In the genomic region with DNA sequence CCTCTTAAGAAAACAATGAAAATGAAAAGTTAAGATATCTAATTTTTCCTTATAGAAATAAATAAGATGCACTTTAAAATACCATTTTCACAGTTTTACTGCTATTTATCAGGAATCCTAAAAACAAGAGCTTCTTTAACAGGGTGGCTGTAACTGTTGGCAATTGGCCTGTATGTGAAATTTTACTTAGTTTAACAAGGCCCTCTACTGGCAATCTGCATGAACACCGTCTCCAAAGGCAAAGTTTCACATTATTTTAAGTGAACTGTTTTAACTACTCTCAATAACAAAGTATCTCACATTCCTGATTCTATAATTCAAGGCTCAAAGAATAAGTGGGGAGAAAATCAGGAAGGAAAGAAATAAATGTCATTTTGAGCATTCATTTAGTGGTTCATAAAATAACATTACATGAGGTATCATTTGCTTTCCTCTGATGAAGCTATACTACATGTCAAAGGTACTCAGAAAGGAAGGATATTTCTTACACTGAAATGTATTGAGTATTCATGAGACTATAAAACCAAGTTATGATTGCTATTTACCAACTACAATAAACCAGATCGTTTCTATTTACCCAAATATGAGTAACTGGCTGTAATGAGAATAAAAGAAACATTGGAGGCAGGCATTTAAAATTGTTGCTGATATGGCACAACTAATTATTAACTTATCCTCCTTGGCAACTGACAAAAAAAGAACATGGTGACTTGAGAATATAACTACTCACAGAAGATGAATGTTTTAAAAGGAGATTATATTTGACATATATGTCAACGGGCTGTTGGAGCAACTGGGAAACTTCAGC, we compare ENCODE assay signal across 8 cellular contexts. TPM values are rescaled to one million over a fixed set of nuclear protein-coding genes. Genes with fewer than 3 reads are reported as not detected.
DNase-seq lines count a peak whose midpoint lies in the region; ATAC-seq, FAIRE-seq and TF ChIP-seq lines count a peak whose summit lies in the region.

No MANE protein-coding gene starts in this region.

- H3K4me3 ChIP-seq in AG09309 (ENCODE audit: control insufficient read depth, low read depth, low read length) (no peak overlapping the region), thoracic aorta (no peak overlapping the region)

- no peaks in the 10 kb centered on the region for H3K4me1 ChIP-seq in thoracic aorta (ENCODE audit: control insufficient read depth in 1 of 2, low read depth in 2 of 2)

- peak; percentile 36 to 50 for ATAC-seq in left cardiac atrium
- no peak for ATAC-seq in thoracic aorta (ENCODE audit: insufficient number of reproducible peaks, low FRiP score, low read depth)
- ATAC-seq in GM21737 (IDR thresholded peaks at IDR 0.05; ENCODE audit: unreplicated experiment): no peak

- no peaks in the 10 kb centered on the region for H3K9me3 ChIP-seq in thoracic aorta

- peak; percentile 74 for TF ChIP-seq CTCF in AG09309 (IDR thresholded peaks at IDR 0.05; ENCODE audit: control insufficient read depth, insufficient read depth, low read depth, low read length, missing control alignments)
- peak; percentile 24 for TF ChIP-seq CTCF in thoracic aorta (IDR thresholded peaks at IDR 0.05)

- intact Hi-C loops in left cardiac atrium (cut with DNase I): loop anchor here in 1 of 2 donors (10.0 kb wide), 2 partner anchors 126 to 296 kb away; no protein-coding TSS in a partner anchor

- H3K36me3 ChIP-seq in thoracic aorta: no peaks in the 10 kb centered on the region

- DNase-seq in AG09309 (ENCODE audit: low read depth): peak; percentile 68
- DNase-seq in GM19239 (ENCODE audit: insufficient read length, low spot score): peak; percentile 14
- peak; percentile 43 for DNase-seq in LHCN-M2 (ENCODE audit: low read depth)
- DNase-seq in SW480 (ENCODE audit: low spot score): peak; percentile 61
- no peak for DNase-seq in left cardiac atrium
- no peak for DNase-seq in thoracic aorta (ENCODE audit: low spot score)
- no peak for DNase-seq in cortex of kidney (lab: John Stamatoyannopoulos, UW)

- FAIRE-seq in GM19239 (lab: Jason Lieb, UNC): peak; percentile 70

- H3K27me3 ChIP-seq in thoracic aorta (replicated peaks; ENCODE audit: insufficient read depth): no peaks in the 10 kb centered on the region

- H3K27ac ChIP-seq in thoracic aorta: no peak overlapping the region

RNA-seq across cellular contexts. Expression of a gene that starts 7.0 kb away (rescaled TPM):
- total RNA-seq in LHCN-M2 (2014; rRNA removed) (0.40 and 0.58 TPM in 2 replicates), left cardiac atrium (1 to 10 TPM; 5.8 to 6.2 TPM), thoracic aorta (1 to 10 TPM; 1.2 to 1.9 TPM)
- 0.45 TPM for polyA plus RNA-seq in LHCN-M2 (2012)

Comparison
In these comparisons a context has a peak if more than half of its experiments do, and no peak if none do; other contexts are left out.
1. DNase-seq: peak in AG09309 (single experiment), GM19239 (single experiment), LHCN-M2 (single experiment) and SW480 (single experiment); none in left cardiac atrium (single experiment), thoracic aorta (single experiment) and cortex of kidney (single experiment).
2. ATAC-seq: peak in left cardiac atrium (2 of 2); none in thoracic aorta (single experiment) and GM21737 (single experiment).